Comparison of ENCODE assay signal across 8 cellular contexts in genomic region chr19:19531951-19532805, GRCh38. TPM values are rescaled to one million over a fixed set of nuclear protein-coding genes. Genes with fewer than 3 reads are reported as not detected.
DNase-seq lines count a peak whose midpoint lies in the region; ATAC-seq and TF ChIP-seq lines count a peak whose summit lies in the region.

No MANE protein-coding gene starts in this region.

- DNase-seq in G401 (ENCODE audit: low spot score) = peak; percentile 75
- peak; percentile 77 for DNase-seq in T follicular helper cell (ENCODE audit: low read depth)
- DNase-seq in activated naive CD8-positive, alpha-beta T cell treated with anti-CD3 and anti-CD28 coated beads for 36 hours = peak; percentile 86
- peak; percentile 74 to 90 for DNase-seq in heart right ventricle
- peak; percentile 9 for DNase-seq in renal cortical epithelial cell (ENCODE audit: low read depth)
- no peak for DNase-seq in vagina (ENCODE audit: extremely low spot score in 2 of 2)

- H3K27me3 Mint-ChIP-seq in activated naive CD8-positive, alpha-beta T cell treated with anti-CD3 and anti-CD28 coated beads for 36 hours = peaks cover 4% of the 10 kb centered on the region

- peak overlapping the region; percentile 27 for H3K27ac Mint-ChIP-seq in activated naive CD8-positive, alpha-beta T cell treated with anti-CD3 and anti-CD28 coated beads for 36 hours

- TF ChIP-seq POLR2A in vagina (IDR thresholded peaks at IDR 0.05) = no peak

- H3K27ac ChIP-seq in heart right ventricle (no peak overlapping the region), vagina (no peak overlapping the region)

- H3K4me3 ChIP-seq in heart right ventricle (no peak overlapping the region), vagina (no peak overlapping the region)

- H3K4me1 ChIP-seq in heart right ventricle (peaks cover 0 to 18% (median 8%) of the 10 kb centered on the region in 9 donors), vagina (peaks cover 17% of the 10 kb centered on the region)

- H3K36me3 Mint-ChIP-seq in activated naive CD8-positive, alpha-beta T cell treated with anti-CD3 and anti-CD28 coated beads for 36 hours = peaks cover 4% of the 10 kb centered on the region

- TF ChIP-seq CTCF in LNCAP (IDR thresholded peaks at IDR 0.05) (peak; percentile 97), heart right ventricle (IDR thresholded peaks at IDR 0.05) (peak; percentile 90 to 98 (median 96)), vagina (IDR thresholded peaks at IDR 0.05) (peak; percentile 81 to 91 (median 85))

- peaks cover 9% of the 10 kb centered on the region for H3K4me1 Mint-ChIP-seq in activated naive CD8-positive, alpha-beta T cell treated with anti-CD3 and anti-CD28 coated beads for 36 hours

- no peaks in the 10 kb centered on the region for H3K9me3 Mint-ChIP-seq in activated naive CD8-positive, alpha-beta T cell treated with anti-CD3 and anti-CD28 coated beads for 36 hours

- 22 to 27% methylated on average over 48 of the region's 48 CpGs for WGBS in heart right ventricle, 2 donors

- H3K36me3 ChIP-seq in heart right ventricle (peaks cover 0 to 23% (median 0%) of the 10 kb centered on the region in 9 donors), vagina (peaks cover 0 to 9% of the 10 kb centered on the region in 2 donors)

- in situ Hi-C loops in G401 (cut with HindIII; ENCODE audit: low sequenced_read_pairs) = no loop called here

- ATAC-seq in heart right ventricle (peak; percentile 43 to 82 (median 77)), GM18511 (IDR thresholded peaks at IDR 0.05; ENCODE audit: unreplicated experiment) (no peak)

- intact Hi-C loops in heart right ventricle (cut with DNase I) (loop anchor here (1.0 to 10.0 kb wide), 11 partner anchors 21 to 433 kb away; partner anchors contain the start of gene GMIP (in 4 of the 10)), vagina (cut with DNase I) (loop anchor here (5.0 to 10.0 kb wide), 2 partner anchors 110 to 743 kb away; partner anchors contain the start of gene GMIP)

- H3K9me3 ChIP-seq in heart right ventricle (no peaks in the 10 kb centered on the region), vagina (no peaks in the 10 kb centered on the region)

- H3K4me3 Mint-ChIP-seq in activated naive CD8-positive, alpha-beta T cell treated with anti-CD3 and anti-CD28 coated beads for 36 hours = no peak overlapping the region

- H3K27me3 ChIP-seq in heart right ventricle (peaks cover 0 to 6% (median 0%) of the 10 kb centered on the region in 7 donors), vagina (no peaks in the 10 kb centered on the region)

RNA-seq across cellular contexts. Expression of gene YJEFN3, which starts 3.5 kb away (rescaled TPM):
- 0.37 TPM in 2 replicates for total RNA-seq in G401 (2014; rRNA removed; shearing (Covaris generic))
- 1 to 10 TPM; 5.7 to 7.8 TPM for total RNA-seq in activated naive CD8-positive, alpha-beta T cell treated with anti-CD3 and anti-CD28 coated beads for 36 hours
- 1 to 10 TPM; 2.1 to 4.1 (median 2.4) TPM for total RNA-seq in heart right ventricle
- polyA plus RNA-seq in heart right ventricle = 10 to 100 TPM in 1 of 2 donors, 1 to 10 TPM in 1; 4.0 to 13.1 TPM
- total RNA-seq in renal cortical epithelial cell = 0.50 and 0.69 TPM in 2 replicates
- total RNA-seq in vagina = 2.5 TPM

RNA-seq across cellular contexts. Expression of gene CILP2, which starts 5.9 kb away (rescaled TPM):
- total RNA-seq in G401 (2014; rRNA removed; shearing (Covaris generic)) = 0.12 and 0.37 TPM in 2 replicates
- total RNA-seq in activated naive CD8-positive, alpha-beta T cell treated with anti-CD3 and anti-CD28 coated beads for 36 hours = under 1 TPM; 0.18 to 0.23 TPM
- total RNA-seq in heart right ventricle (under 1 TPM in 8 of 10 donors, not detected in 2; 0.09 to 0.61 (median 0.23) TPM), renal cortical epithelial cell (0.60 TPM in 1 of 2 replicates, not detected in the other), vagina (0.98 TPM)
- under 1 TPM; 0.07 to 0.23 TPM for polyA plus RNA-seq in heart right ventricle

RNA-seq across cellular contexts. Expression of gene NDUFA13, which starts 16.2 kb away (rescaled TPM):
- total RNA-seq in G401 (2014; rRNA removed; shearing (Covaris generic)) = 182 and 261 TPM in 2 replicates
- 100 to 1,000 TPM; 306 to 312 TPM for total RNA-seq in activated naive CD8-positive, alpha-beta T cell treated with anti-CD3 and anti-CD28 coated beads for 36 hours
- 1,000 to 10,000 TPM in 9 of 10 donors, 100 to 1,000 TPM in 1; 856 to 1,274 (median 1,129) TPM for total RNA-seq in heart right ventricle
- 1,000 to 10,000 TPM; 1,172 to 1,278 TPM for polyA plus RNA-seq in heart right ventricle
- 147 and 201 TPM in 2 replicates for total RNA-seq in renal cortical epithelial cell
- 47.9 TPM for total RNA-seq in vagina

RNA-seq across cellular contexts. Expression of gene TSSK6, which starts 16.8 kb away (rescaled TPM):
- total RNA-seq in G401 (2014; rRNA removed; shearing (Covaris generic)) = 2.4 and 8.3 TPM in 2 replicates
- total RNA-seq in activated naive CD8-positive, alpha-beta T cell treated with anti-CD3 and anti-CD28 coated beads for 36 hours = 1 to 10 TPM; 3.0 to 3.1 TPM
- total RNA-seq in heart right ventricle (1 to 10 TPM in 1 of 10 donors, under 1 TPM in 8, not detected in 1; 0.23 to 1.2 (median 0.45) TPM), renal cortical epithelial cell (0.69 and 3.0 TPM in 2 replicates), vagina (0.98 TPM)
- under 1 TPM; 0.29 to 0.49 TPM for polyA plus RNA-seq in heart right ventricle

Comparison
In these comparisons a context has a peak if more than half of its experiments do, and no peak if none do; other contexts are left out.
1. DNase-seq: peak in G401 (single experiment), T follicular helper cell (single experiment), activated naive CD8-positive, alpha-beta T cell treated with anti-CD3 and anti-CD28 coated beads for 36 hours (single experiment), heart right ventricle (2 of 2) and renal cortical epithelial cell (single experiment); none in vagina (0 of 2).
2. Peak in every context shown above with its lines, with median percentiles within 50 percentile points of each other: CTCF ChIP-seq.